ENCODE assay signal across 1 cellular context in the genomic region with DNA sequence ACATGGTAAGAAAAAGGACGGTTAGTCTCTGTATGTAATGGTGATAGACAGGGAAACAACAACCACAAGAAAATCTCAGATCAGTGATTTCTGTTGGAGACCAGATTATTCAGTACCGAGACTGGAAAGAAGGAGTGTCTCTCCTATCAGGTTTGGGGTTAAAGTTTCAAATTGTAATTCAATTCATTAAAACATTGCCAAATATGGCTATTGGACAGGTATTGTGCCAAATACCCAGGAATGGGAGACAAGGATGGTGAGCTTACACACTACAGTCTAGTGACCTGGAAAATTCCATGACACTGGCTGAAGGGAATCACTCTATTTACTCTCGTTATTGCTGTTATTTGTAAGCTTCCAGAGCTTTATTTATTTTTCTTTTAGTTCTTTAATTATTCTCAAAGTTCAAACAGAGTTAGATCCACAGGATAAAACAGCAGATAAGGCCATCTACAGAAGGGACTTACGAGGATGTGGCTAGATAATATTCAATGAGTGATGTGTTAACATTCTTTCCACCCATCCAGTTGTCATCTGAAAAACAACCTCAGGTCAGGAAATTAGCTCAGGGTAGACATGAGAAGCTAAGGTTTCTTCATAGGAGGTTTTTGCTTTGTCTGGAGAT.
A peak's percentile ranks its signal among the peaks of the same experiment; 100 is the strongest.
TF ChIP-seq lines count a peak whose summit lies in the region.

No MANE protein-coding gene starts in this region.

TF ChIP-seq in A549, 52 proteins besides CTCF, POLR2A, EP300 and RAD21 (continued from another document):
- TF ChIP-seq HES2 (IDR thresholded peaks at IDR 0.05): no peak
- peak; percentile 8 for TF ChIP-seq ZFP36 (IDR thresholded peaks at IDR 0.05; ENCODE audit: borderline replicate concordance, partially characterized antibody)
- TF ChIP-seq JUN (IDR thresholded peaks at IDR 0.05): 0 out of 5 replicates have a peak, but pooled peaks of 1 of the 2 experiments have one; percentile 21
- no peak for TF ChIP-seq CBX8 (IDR thresholded peaks at IDR 0.05)
- no peak for TF ChIP-seq ZSCAN20 (CRISPR knock-in tag; IDR thresholded peaks at IDR 0.05)
- peak; percentile 56 for TF ChIP-seq JUNB (IDR thresholded peaks at IDR 0.05)
- no peak for TF ChIP-seq RNF2 (IDR thresholded peaks at IDR 0.05; ENCODE audit: borderline replicate concordance, low read depth)
- no peak for TF ChIP-seq HOXB5 (CRISPR knock-in tag; IDR thresholded peaks at IDR 0.05)
- TF ChIP-seq HEYL (CRISPR knock-in tag; IDR thresholded peaks at IDR 0.05): no peak
- TF ChIP-seq ZC3H11A (IDR thresholded peaks at IDR 0.05): no peak
- TF ChIP-seq NPAS2 (CRISPR knock-in tag; IDR thresholded peaks at IDR 0.05; ENCODE audit: borderline replicate concordance): no peak
- no peak for TF ChIP-seq MAX (IDR thresholded peaks at IDR 0.05)
- no peak for TF ChIP-seq HOXA7 (CRISPR knock-in tag; IDR thresholded peaks at IDR 0.05)
- TF ChIP-seq CHD2 (IDR thresholded peaks at IDR 0.05; ENCODE audit: low read length, partially characterized antibody): no peak
- no peak for TF ChIP-seq NR3C1 (IDR thresholded peaks at IDR 0.05)
- no peak for TF ChIP-seq BHLHE40 (IDR thresholded peaks at IDR 0.05; ENCODE audit: low read depth, low read length)
- no peak for TF ChIP-seq MYC (IDR thresholded peaks at IDR 0.05; ENCODE audit: borderline replicate concordance, low read length)
- TF ChIP-seq EHF (CRISPR knock-in tag; IDR thresholded peaks at IDR 0.05): peak; percentile 8; the same call in 1 of the 2 replicates
- TF ChIP-seq CHD4 (IDR thresholded peaks at IDR 0.05; ENCODE audit: borderline replicate concordance): no peak
- TF ChIP-seq POLR2AphosphoS2 (conservative IDR thresholded peaks at IDR 0.05; ENCODE audit: low read length): no peak
- TF ChIP-seq, protein P1, sequence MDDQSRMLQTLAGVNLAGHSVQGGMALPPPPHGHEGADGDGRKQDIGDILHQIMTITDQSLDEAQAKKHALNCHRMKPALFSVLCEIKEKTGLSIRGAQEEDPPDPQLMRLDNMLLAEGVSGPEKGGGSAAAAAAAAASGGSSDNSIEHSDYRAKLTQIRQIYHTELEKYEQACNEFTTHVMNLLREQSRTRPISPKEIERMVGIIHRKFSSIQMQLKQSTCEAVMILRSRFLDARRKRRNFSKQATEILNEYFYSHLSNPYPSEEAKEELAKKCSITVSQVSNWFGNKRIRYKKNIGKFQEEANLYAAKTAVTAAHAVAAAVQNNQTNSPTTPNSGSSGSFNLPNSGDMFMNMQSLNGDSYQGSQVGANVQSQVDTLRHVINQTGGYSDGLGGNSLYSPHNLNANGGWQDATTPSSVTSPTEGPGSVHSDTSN (IDR thresholded peaks at IDR 0.05): peak; percentile 38; the same call in 1 of the 2 replicates
- TF ChIP-seq KDM1A (IDR thresholded peaks at IDR 0.05; ENCODE audit: low read depth): no peak
- TF ChIP-seq, protein P2, sequence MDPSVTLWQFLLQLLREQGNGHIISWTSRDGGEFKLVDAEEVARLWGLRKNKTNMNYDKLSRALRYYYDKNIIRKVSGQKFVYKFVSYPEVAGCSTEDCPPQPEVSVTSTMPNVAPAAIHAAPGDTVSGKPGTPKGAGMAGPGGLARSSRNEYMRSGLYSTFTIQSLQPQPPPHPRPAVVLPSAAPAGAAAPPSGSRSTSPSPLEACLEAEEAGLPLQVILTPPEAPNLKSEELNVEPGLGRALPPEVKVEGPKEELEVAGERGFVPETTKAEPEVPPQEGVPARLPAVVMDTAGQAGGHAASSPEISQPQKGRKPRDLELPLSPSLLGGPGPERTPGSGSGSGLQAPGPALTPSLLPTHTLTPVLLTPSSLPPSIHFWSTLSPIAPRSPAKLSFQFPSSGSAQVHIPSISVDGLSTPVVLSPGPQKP (IDR thresholded peaks at IDR 0.05; ENCODE audit: low read depth, low read length): no peak
- no peak for TF ChIP-seq SREBF2 (IDR thresholded peaks at IDR 0.05)
- TF ChIP-seq RCOR1 (IDR thresholded peaks at IDR 0.05; ENCODE audit: low read depth, low read length): no peak
- no peak for TF ChIP-seq ESRRA (IDR thresholded peaks at IDR 0.05; ENCODE audit: borderline replicate concordance, low read length)
- no peak for TF ChIP-seq RFX5 (IDR thresholded peaks at IDR 0.05)
- TF ChIP-seq PHF8 (IDR thresholded peaks at IDR 0.05; ENCODE audit: borderline replicate concordance, low read depth): no peak
- 0 out of 3 replicates have a peak, but pooled peaks have one; percentile 18 for TF ChIP-seq SMC3 (IDR thresholded peaks at IDR 0.05)
- no peak for TF ChIP-seq TP53 (CRISPR knock-in tag; IDR thresholded peaks at IDR 0.05)
- TF ChIP-seq HMGXB4 (CRISPR knock-in tag; IDR thresholded peaks at IDR 0.05; ENCODE audit: borderline replicate concordance): no peak
- no peak for TF ChIP-seq RARB (CRISPR knock-in tag; IDR thresholded peaks at IDR 0.05)
- TF ChIP-seq USF2 (IDR thresholded peaks at IDR 0.05): no peak
- no peak for TF ChIP-seq MAFK (IDR thresholded peaks at IDR 0.05; ENCODE audit: partially characterized antibody)
- TF ChIP-seq, protein P3, sequence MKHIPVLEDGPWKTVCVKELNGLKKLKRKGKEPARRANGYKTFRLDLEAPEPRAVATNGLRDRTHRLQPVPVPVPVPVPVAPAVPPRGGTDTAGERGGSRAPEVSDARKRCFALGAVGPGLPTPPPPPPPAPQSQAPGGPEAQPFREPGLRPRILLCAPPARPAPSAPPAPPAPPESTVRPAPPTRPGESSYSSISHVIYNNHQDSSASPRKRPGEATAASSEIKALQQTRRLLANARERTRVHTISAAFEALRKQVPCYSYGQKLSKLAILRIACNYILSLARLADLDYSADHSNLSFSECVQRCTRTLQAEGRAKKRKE (CRISPR knock-in tag; IDR thresholded peaks at IDR 0.05; ENCODE audit: low read depth): no peak
- peak in 1 of 2 experiments; percentile 55; a peak in 1 of 4 replicates for TF ChIP-seq CEBPB (IDR thresholded peaks at IDR 0.05)
- TF ChIP-seq NFE2L2 (conservative IDR thresholded peaks at IDR 0.05; ENCODE audit: low read length): no peak
- TF ChIP-seq FOXS1 (CRISPR knock-in tag; IDR thresholded peaks at IDR 0.05): no peak
- no peak for TF ChIP-seq CBX2 (IDR thresholded peaks at IDR 0.05; ENCODE audit: borderline replicate concordance, low read depth)
